Comparison of ENCODE assay signal across 1 cellular context in genomic region chr1:32068891-32069590, GRCh38.
TF ChIP-seq lines count a peak whose summit lies in the region.

No MANE protein-coding gene starts in this region.

TF ChIP-seq in K562, 482 proteins besides CTCF, POLR2A, EP300 and RAD21:
- TF ChIP-seq BMI1 (IDR thresholded peaks at IDR 0.05; ENCODE audit: low read length) = no peak
- TF ChIP-seq, protein P1, sequence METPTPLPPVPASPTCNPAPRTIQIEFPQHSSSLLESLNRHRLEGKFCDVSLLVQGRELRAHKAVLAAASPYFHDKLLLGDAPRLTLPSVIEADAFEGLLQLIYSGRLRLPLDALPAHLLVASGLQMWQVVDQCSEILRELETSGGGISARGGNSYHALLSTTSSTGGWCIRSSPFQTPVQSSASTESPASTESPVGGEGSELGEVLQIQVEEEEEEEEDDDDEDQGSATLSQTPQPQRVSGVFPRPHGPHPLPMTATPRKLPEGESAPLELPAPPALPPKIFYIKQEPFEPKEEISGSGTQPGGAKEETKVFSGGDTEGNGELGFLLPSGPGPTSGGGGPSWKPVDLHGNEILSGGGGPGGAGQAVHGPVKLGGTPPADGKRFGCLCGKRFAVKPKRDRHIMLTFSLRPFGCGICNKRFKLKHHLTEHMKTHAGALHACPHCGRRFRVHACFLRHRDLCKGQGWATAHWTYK (CRISPR knock-in tag; IDR thresholded peaks at IDR 0.05) = no peak
- no peak for TF ChIP-seq IRF9 (tag; IDR thresholded peaks at IDR 0.05)
- TF ChIP-seq ZNF316 (IDR thresholded peaks at IDR 0.05) = peak; percentile 95
- TF ChIP-seq ZNF197 (CRISPR knock-in tag; IDR thresholded peaks at IDR 0.05; ENCODE audit: low read depth) = no peak
- peak; percentile 89 for TF ChIP-seq C11orf30 (IDR thresholded peaks at IDR 0.05; ENCODE audit: low read depth)
- TF ChIP-seq ZNF444 (CRISPR knock-in tag; IDR thresholded peaks at IDR 0.05) = no peak
- no peak for TF ChIP-seq SRSF9 (IDR thresholded peaks at IDR 0.05; ENCODE audit: borderline replicate concordance, low read depth, low read length)
- no peak for TF ChIP-seq ZNF395 (CRISPR knock-in tag; IDR thresholded peaks at IDR 0.05)
- TF ChIP-seq SNIP1 (IDR thresholded peaks at IDR 0.05; ENCODE audit: low read depth) = no peak
- no peak for TF ChIP-seq MEF2A (IDR thresholded peaks at IDR 0.05; ENCODE audit: control insufficient read depth, low read depth, low read length)
- TF ChIP-seq, protein P2, sequence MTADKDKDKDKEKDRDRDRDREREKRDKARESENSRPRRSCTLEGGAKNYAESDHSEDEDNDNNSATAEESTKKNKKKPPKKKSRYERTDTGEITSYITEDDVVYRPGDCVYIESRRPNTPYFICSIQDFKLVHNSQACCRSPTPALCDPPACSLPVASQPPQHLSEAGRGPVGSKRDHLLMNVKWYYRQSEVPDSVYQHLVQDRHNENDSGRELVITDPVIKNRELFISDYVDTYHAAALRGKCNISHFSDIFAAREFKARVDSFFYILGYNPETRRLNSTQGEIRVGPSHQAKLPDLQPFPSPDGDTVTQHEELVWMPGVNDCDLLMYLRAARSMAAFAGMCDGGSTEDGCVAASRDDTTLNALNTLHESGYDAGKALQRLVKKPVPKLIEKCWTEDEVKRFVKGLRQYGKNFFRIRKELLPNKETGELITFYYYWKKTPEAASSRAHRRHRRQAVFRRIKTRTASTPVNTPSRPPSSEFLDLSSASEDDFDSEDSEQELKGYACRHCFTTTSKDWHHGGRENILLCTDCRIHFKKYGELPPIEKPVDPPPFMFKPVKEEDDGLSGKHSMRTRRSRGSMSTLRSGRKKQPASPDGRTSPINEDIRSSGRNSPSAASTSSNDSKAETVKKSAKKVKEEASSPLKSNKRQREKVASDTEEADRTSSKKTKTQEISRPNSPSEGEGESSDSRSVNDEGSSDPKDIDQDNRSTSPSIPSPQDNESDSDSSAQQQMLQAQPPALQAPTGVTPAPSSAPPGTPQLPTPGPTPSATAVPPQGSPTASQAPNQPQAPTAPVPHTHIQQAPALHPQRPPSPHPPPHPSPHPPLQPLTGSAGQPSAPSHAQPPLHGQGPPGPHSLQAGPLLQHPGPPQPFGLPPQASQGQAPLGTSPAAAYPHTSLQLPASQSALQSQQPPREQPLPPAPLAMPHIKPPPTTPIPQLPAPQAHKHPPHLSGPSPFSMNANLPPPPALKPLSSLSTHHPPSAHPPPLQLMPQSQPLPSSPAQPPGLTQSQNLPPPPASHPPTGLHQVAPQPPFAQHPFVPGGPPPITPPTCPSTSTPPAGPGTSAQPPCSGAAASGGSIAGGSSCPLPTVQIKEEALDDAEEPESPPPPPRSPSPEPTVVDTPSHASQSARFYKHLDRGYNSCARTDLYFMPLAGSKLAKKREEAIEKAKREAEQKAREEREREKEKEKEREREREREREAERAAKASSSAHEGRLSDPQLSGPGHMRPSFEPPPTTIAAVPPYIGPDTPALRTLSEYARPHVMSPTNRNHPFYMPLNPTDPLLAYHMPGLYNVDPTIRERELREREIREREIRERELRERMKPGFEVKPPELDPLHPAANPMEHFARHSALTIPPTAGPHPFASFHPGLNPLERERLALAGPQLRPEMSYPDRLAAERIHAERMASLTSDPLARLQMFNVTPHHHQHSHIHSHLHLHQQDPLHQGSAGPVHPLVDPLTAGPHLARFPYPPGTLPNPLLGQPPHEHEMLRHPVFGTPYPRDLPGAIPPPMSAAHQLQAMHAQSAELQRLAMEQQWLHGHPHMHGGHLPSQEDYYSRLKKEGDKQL (CRISPR knock-in tag; IDR thresholded peaks at IDR 0.05; ENCODE audit: borderline replicate concordance) = no peak
- no peak for TF ChIP-seq MCM2 (IDR thresholded peaks at IDR 0.05; ENCODE audit: low read depth)
- no peak for TF ChIP-seq ZNF184 (CRISPR knock-in tag; IDR thresholded peaks at IDR 0.05)
- TF ChIP-seq ZNF354B (CRISPR knock-in tag; IDR thresholded peaks at IDR 0.05) = no peak
- peak; percentile 81 for TF ChIP-seq MAFG (tag; conservative IDR thresholded peaks at IDR 0.05)
- peak; percentile 72 for TF ChIP-seq MAFK (IDR thresholded peaks at IDR 0.05; ENCODE audit: low read length)
- peak; percentile 66 for TF ChIP-seq MAFF (IDR thresholded peaks at IDR 0.05; ENCODE audit: low read length)
- TF ChIP-seq ZNF12 (CRISPR knock-in tag; IDR thresholded peaks at IDR 0.05) = no peak
- TF ChIP-seq, protein P3, sequence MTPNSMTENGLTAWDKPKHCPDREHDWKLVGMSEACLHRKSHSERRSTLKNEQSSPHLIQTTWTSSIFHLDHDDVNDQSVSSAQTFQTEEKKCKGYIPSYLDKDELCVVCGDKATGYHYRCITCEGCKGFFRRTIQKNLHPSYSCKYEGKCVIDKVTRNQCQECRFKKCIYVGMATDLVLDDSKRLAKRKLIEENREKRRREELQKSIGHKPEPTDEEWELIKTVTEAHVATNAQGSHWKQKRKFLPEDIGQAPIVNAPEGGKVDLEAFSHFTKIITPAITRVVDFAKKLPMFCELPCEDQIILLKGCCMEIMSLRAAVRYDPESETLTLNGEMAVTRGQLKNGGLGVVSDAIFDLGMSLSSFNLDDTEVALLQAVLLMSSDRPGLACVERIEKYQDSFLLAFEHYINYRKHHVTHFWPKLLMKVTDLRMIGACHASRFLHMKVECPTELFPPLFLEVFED (CRISPR knock-in tag; conservative IDR thresholded peaks at IDR 0.05) = no peak
